Comparison of ENCODE assay signal across 23 cellular contexts in genomic region chr10:118253397-118253796, GRCh38.
"Had no signal": no experiment of that assay in that cellular context is flagged by ENCODE, and none has a peak within 500 bp of the region (broad histone marks: within the 10 kb centered on the region; RNA-seq: fewer than 3 reads in every experiment).

No MANE protein-coding gene starts in this region.

- H3K4me3 ChIP-seq: pancreas, psoas muscle, right lobe of liver, sigmoid colon, stomach, suprapubic skin, testis, tibial artery, transverse colon, upper lobe of right lung, uterus had no signal

- DNase-seq: naive thymus-derived CD8-positive, alpha-beta T cell; nephron progenitor cell; nucleus accumbens; pancreas; psoas muscle; right cardiac atrium; right lobe of liver; sigmoid colon; small intestine; stimulated activated CD4-positive, alpha-beta T cell treated with anti-CD3 and anti-CD28 coated beads, Interleukin-15, amount 100 ng/mL, for 24 hours; stimulated activated CD4-positive, alpha-beta T cell treated with anti-CD3 and anti-CD28 coated beads, Interleukin-2, amount 100 ng/mL, for 24 hours; stimulated activated CD4-positive, alpha-beta T cell treated with anti-CD3 and anti-CD28 coated beads, Interleukin-2, amount 100 ng/mL, for 48 hours; stimulated activated CD4-positive, alpha-beta T cell treated with anti-CD3 and anti-CD28 coated beads, Interleukin-4, amount 100 ng/mL, for 24 hours; stimulated activated naive B cell treated with anti-CD40 and anti-IgM and Interleukin-4, amounts not matched to agents 10 μg/mL and 1 μg/mL and 100 μg/mL, for 72 hours; stimulated activated naive CD4-positive, alpha-beta T cell treated with Interleukin-2 at 50 U/mL for 16 hours; stomach; testis; tibial artery; transverse colon; upper lobe of right lung; uterus had no signal

- H3K27me3 ChIP-seq: pancreas, right lobe of liver, sigmoid colon, suprapubic skin, testis, tibial artery, uterus had no signal

- H3K27ac ChIP-seq: neutrophil, pancreas, psoas muscle, right lobe of liver, sigmoid colon, stomach, suprapubic skin, testis, tibial artery, transverse colon, upper lobe of right lung had no signal

- H3K36me3 ChIP-seq: neutrophil, pancreas, right lobe of liver, sigmoid colon, stomach, suprapubic skin, tibial artery, transverse colon, upper lobe of right lung, uterus had no signal

- H3K9me3 ChIP-seq: neutrophil, pancreas, psoas muscle, right lobe of liver, sigmoid colon, stomach, suprapubic skin, testis, tibial artery, transverse colon, upper lobe of right lung, uterus had no signal

- H3K4me1 ChIP-seq: pancreas, psoas muscle, right lobe of liver, sigmoid colon, stomach, testis, tibial artery, transverse colon, upper lobe of right lung, uterus had no signal
